8 cellular contexts compared by ENCODE assay signal in genomic region chr15:45637552-45638033, GRCh38. TPM values are rescaled to one million over a fixed set of nuclear protein-coding genes. Genes with fewer than 3 reads are reported as not detected.
DNase-seq lines count a peak whose midpoint lies in the region; ATAC-seq lines count a peak whose summit lies in the region.

No MANE protein-coding gene starts in this region.

- peak overlapping the region; percentile 36 for H3K4me3 ChIP-seq in right cardiac atrium (ENCODE audit: low read length)

- H3K36me3 Mint-ChIP-seq in activated naive CD8-positive, alpha-beta T cell treated with anti-CD3 and anti-CD28 coated beads, Interleukin-2, amount 10 ng/mL, durations not matched to agents 7 days and 5 days: peaks cover 35% of the 10 kb centered on the region

- H3K27me3 Mint-ChIP-seq in activated naive CD8-positive, alpha-beta T cell treated with anti-CD3 and anti-CD28 coated beads, Interleukin-2, amount 10 ng/mL, durations not matched to agents 7 days and 5 days: no peaks in the 10 kb centered on the region

- H3K9me3 Mint-ChIP-seq in activated naive CD8-positive, alpha-beta T cell treated with anti-CD3 and anti-CD28 coated beads, Interleukin-2, amount 10 ng/mL, durations not matched to agents 7 days and 5 days: no peaks in the 10 kb centered on the region

- peak; percentile 37 for DNase-seq in activated gamma-delta T cell treated with Interleukin-2 at 50 U/mL for 16 hours
- no peak for DNase-seq in activated gamma-delta T cell (lab: John Stamatoyannopoulos, UW)
- DNase-seq in RPMI7951 (ENCODE audit: low read depth): peak; percentile 86
- no peak for DNase-seq in activated naive CD8-positive, alpha-beta T cell treated with anti-CD3 and anti-CD28 coated beads, Interleukin-2, amount 10 ng/mL, durations not matched to agents 7 days and 5 days
- peak; percentile 67 to 83 (median 78) for DNase-seq in right cardiac atrium
- DNase-seq in stimulated activated CD4-positive, alpha-beta T cell treated with anti-CD3 and anti-CD28 coated beads, Interleukin-15, amount 100 ng/mL, for 24 hours: peak; percentile 68
- no peak for DNase-seq in islet precursor cell

- H3K4me1 ChIP-seq in right cardiac atrium (ENCODE audit: control insufficient read depth, insufficient read depth, low read length): peaks cover 14% of the 10 kb centered on the region

- peaks cover 40% of the 10 kb centered on the region for H3K4me1 Mint-ChIP-seq in activated naive CD8-positive, alpha-beta T cell treated with anti-CD3 and anti-CD28 coated beads, Interleukin-2, amount 10 ng/mL, durations not matched to agents 7 days and 5 days

- ATAC-seq in HG02981 (IDR thresholded peaks at IDR 0.05; ENCODE audit: unreplicated experiment) (peak; percentile 47), right cardiac atrium (peak; percentile 30 to 31)
- ATAC-seq in activated naive CD8-positive, alpha-beta T cell treated with anti-CD3 and anti-CD28 coated beads, Interleukin-2, amount 10 ng/mL, durations not matched to agents 7 days and 5 days (ENCODE audit: low read depth): peak; percentile 71

- 1% methylated on average over 6 of the region's 6 CpGs for WGBS in right cardiac atrium

- peak overlapping the region; percentile 14 for H3K27ac ChIP-seq in right cardiac atrium (ENCODE audit: low read length)

- peak overlapping the region; percentile 97 for H3K27ac Mint-ChIP-seq in activated naive CD8-positive, alpha-beta T cell treated with anti-CD3 and anti-CD28 coated beads, Interleukin-2, amount 10 ng/mL, durations not matched to agents 7 days and 5 days

- peak overlapping the region; percentile 87 for H3K4me3 Mint-ChIP-seq in activated naive CD8-positive, alpha-beta T cell treated with anti-CD3 and anti-CD28 coated beads, Interleukin-2, amount 10 ng/mL, durations not matched to agents 7 days and 5 days

- POLR2A ChIA-PET in activated naive CD8-positive, alpha-beta T cell treated with anti-CD3 and anti-CD28 coated beads, Interleukin-2, amount 10 ng/mL, durations not matched to agents 7 days and 5 days (lab: Charles Lee): interaction anchor here (1.0 to 1.7 kb wide), 4 partner anchors 21 to 236 kb away, joined by 3 to 17 read pairs (median 4); partner anchors contain the start of gene BLOC1S6

- intact Hi-C loops in right cardiac atrium (cut with DNase I): no loop called here

- H3K27me3 ChIP-seq in right cardiac atrium (ENCODE audit: control insufficient read depth, insufficient read depth): no peaks in the 10 kb centered on the region

- H3K9me3 ChIP-seq in right cardiac atrium (ENCODE audit: control insufficient read depth, low read length): no peaks in the 10 kb centered on the region

RNA-seq across cellular contexts. Expression of gene SQOR, which starts 2.8 kb away (rescaled TPM):
- 40.9 and 48.4 TPM in 2 replicates for total RNA-seq in RPMI7951 (2014; rRNA removed; shearing (Covaris generic))
- total RNA-seq in activated naive CD8-positive, alpha-beta T cell treated with anti-CD3 and anti-CD28 coated beads, Interleukin-2, amount 10 ng/mL, durations not matched to agents 7 days and 5 days: 10 to 100 TPM; 65.6 to 66.8 TPM
- 10 to 100 TPM; 18.2 to 23.6 (median 20.5) TPM for total RNA-seq in right cardiac atrium
- 16.0 TPM for polyA plus RNA-seq in right cardiac atrium

RNA-seq across cellular contexts. Expression of gene BLOC1S6, which starts 50.4 kb away (rescaled TPM):
- 84.9 and 93.5 TPM in 2 replicates for total RNA-seq in RPMI7951 (2014; rRNA removed; shearing (Covaris generic))
- total RNA-seq in activated naive CD8-positive, alpha-beta T cell treated with anti-CD3 and anti-CD28 coated beads, Interleukin-2, amount 10 ng/mL, durations not matched to agents 7 days and 5 days: 10 to 100 TPM; 40.1 to 40.6 TPM
- total RNA-seq in right cardiac atrium: 10 to 100 TPM; 33.5 to 37.8 (median 35.4) TPM
- polyA plus RNA-seq in right cardiac atrium: 18.5 TPM

Comparison
In these comparisons a context has a peak if more than half of its experiments do, and no peak if none do; other contexts are left out.
1. DNase-seq: peak in activated gamma-delta T cell treated with Interleukin-2 at 50 U/mL for 16 hours (single experiment), RPMI7951 (single experiment), right cardiac atrium (3 of 3) and stimulated activated CD4-positive, alpha-beta T cell treated with anti-CD3 and anti-CD28 coated beads, Interleukin-15, amount 100 ng/mL, for 24 hours (single experiment); none in activated gamma-delta T cell (single experiment), activated naive CD8-positive, alpha-beta T cell treated with anti-CD3 and anti-CD28 coated beads, Interleukin-2, amount 10 ng/mL, durations not matched to agents 7 days and 5 days (single experiment) and islet precursor cell (single experiment).
2. Peak in every context shown above with its lines, with median percentiles within 50 percentile points of each other: ATAC-seq.